ENCODE assay signal across 8 cellular contexts in the genomic region with DNA sequence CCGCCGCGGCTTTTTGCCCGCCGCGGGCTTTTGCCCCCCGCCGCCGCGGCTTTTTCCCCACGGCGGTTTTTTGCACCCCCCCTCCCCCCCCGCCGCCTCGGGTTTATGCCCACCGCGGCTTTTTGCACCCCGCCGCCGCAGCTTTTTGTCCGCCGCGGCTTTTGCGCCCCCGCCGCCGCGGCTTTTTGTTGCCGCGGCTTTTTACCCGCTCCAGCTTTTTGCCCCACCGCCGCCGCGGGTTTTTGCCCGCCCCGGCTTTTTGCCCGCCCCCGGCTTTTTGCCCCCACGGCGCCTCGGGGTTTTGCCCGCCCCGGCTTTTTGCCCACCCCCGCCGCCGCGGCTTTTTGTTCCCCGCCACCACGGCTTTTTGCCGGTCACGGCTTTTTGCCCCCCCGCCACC.
DNase-seq lines count a peak whose midpoint lies in the region; TF ChIP-seq lines count a peak whose summit lies in the region.
"Not testable (repeated sequence)": the region's sequence is repeated elsewhere in the genome, so short reads cannot be mapped to it uniquely, and the experiment has no call there.

No MANE protein-coding gene starts in this region.

- intact Hi-C loops in spleen (cut with DNase I; ENCODE audit: low total_unique reads); vagina (cut with DNase I): not testable (repeated sequence)

- CTCF ChIA-PET in BJ (lab: Yijun Ruan, JAX): not testable (repeated sequence)

- DNase-seq in BJ (ENCODE audit: low read depth); WERI-Rb-1; choroid plexus epithelial cell (ENCODE audit: low read depth); cardiac muscle cell (ENCODE audit: low read depth in 1 of 2, low spot score in 1 of 2); vagina (ENCODE audit: extremely low spot score in 2 of 2): not testable (repeated sequence)
- DNase-seq in activated effector memory CD4-positive, alpha-beta T cell treated with anti-CD3 and anti-CD28 coated beads, Interleukin-2, amount 50 U/mL, for 16 hours: peak; percentile 61
- DNase-seq in mesenteric fat pad (ENCODE audit: low spot score) (peak; percentile 71), spleen (peak; percentile 36)

- not testable (repeated sequence) for H3K27ac ChIP-seq in WERI-Rb-1, cardiac muscle cell, vagina
- peak overlapping the region in 1 of 8 donors; percentile 43 for H3K27ac ChIP-seq in spleen

- H3K4me1 ChIP-seq in cardiac muscle cell (ENCODE audit: low read depth); spleen; vagina: not testable (repeated sequence)

- not testable (repeated sequence) for H3K9me3 ChIP-seq in WERI-Rb-1 (ENCODE audit: severe bottlenecking); cardiac muscle cell (ENCODE audit: low read depth); spleen; vagina

- H3K27me3 ChIP-seq in BJ (ENCODE audit: control insufficient read depth, insufficient read depth, low read length); WERI-Rb-1 (ENCODE audit: insufficient read depth, low read depth, severe bottlenecking); cardiac muscle cell; vagina: not testable (repeated sequence)
- H3K27me3 ChIP-seq in spleen (replicated peaks in 1 of 7): peaks cover 0 to 14% (median 0%) of the 10 kb centered on the region in 7 donors

- not testable (repeated sequence) for TF ChIP-seq CTCF in BJ (IDR thresholded peaks at IDR 0.05; ENCODE audit: insufficient read depth, low read depth, low read length); WERI-Rb-1 (IDR thresholded peaks at IDR 0.05; ENCODE audit: low read depth, low read length); choroid plexus epithelial cell (conservative IDR thresholded peaks at IDR 0.05; ENCODE audit: low read depth, low read length); cardiac muscle cell (IDR thresholded peaks at IDR 0.05; ENCODE audit: low read depth, low read length); spleen (IDR thresholded peaks at IDR 0.05 in 8 of 11, conservative IDR thresholded peaks at IDR 0.05 in 3 of 11); vagina (IDR thresholded peaks at IDR 0.05)

- POLR2A ChIA-PET in BJ (lab: Charles Lee): not testable (repeated sequence)

- 0 to 5% (median 1%) methylated on average over 1 to 53 of the region's 53 CpGs for WGBS in spleen, 5 donors

- not testable (repeated sequence) for TF ChIP-seq POLR2A in spleen (IDR thresholded peaks at IDR 0.05); vagina (IDR thresholded peaks at IDR 0.05)

- H3K4me3 ChIP-seq in BJ (ENCODE audit: low read depth, low read length) (peak overlapping the region; percentile 42), WERI-Rb-1 (ENCODE audit: low read depth, low read length) (peak overlapping the region; percentile 59), choroid plexus epithelial cell (ENCODE audit: low read depth, low read length) (peak overlapping the region; percentile 62), cardiac muscle cell (peak overlapping the region; percentile 58), spleen (peak overlapping the region in 5 of 8 donors; percentile 29 to 66 (median 51)), vagina (peak overlapping the region; percentile 28 to 47)

- H3K36me3 ChIP-seq in BJ (ENCODE audit: control insufficient read depth, insufficient read depth, low read length); WERI-Rb-1; cardiac muscle cell; spleen; vagina: not testable (repeated sequence)
